In genomic region chr10:116886772-116887171, GRCh38 we compare ENCODE assay signal across 30 cellular contexts. TPM values are rescaled to one million over a fixed set of nuclear protein-coding genes. Genes with fewer than 3 reads are reported as not detected.
A peak's percentile ranks its signal among the peaks of the same experiment; 100 is the strongest.
DNase-seq lines count a peak whose midpoint lies in the region; ATAC-seq, FAIRE-seq and TF ChIP-seq lines count a peak whose summit lies in the region.
"Had no signal": no experiment of that assay in that cellular context is flagged by ENCODE, and none has a peak within 500 bp of the region (broad histone marks: within the 10 kb centered on the region; RNA-seq: fewer than 3 reads in every experiment).

No MANE protein-coding gene starts in this region.

- H3K4me2 ChIP-seq in GM23338 = no peak overlapping the region
- no peak overlapping the region for H3K4me2 ChIP-seq in H1 (ENCODE audit: insufficient read depth in 1 of 2, low read depth in 2 of 2, low read length in 2 of 2)

- no peak for FAIRE-seq in H1 (lab: Jason Lieb, UNC)
- FAIRE-seq: GM12891, HepG2, K562 had no signal

- H4K91ac ChIP-seq in H1 (replicated peaks; ENCODE audit: insufficient read length, low read length) = no peak overlapping the region

- TF ChIP-seq CTCF in GM23338 (conservative IDR thresholded peaks at IDR 0.05; ENCODE audit: low read depth in 2 of 2) (no peak), H1 (IDR thresholded peaks at IDR 0.05; ENCODE audit: control extremely low read depth in 1 of 3, insufficient read depth in 1 of 3, low read depth in 1 of 3, low read length in 3 of 3) (no peak), gastrocnemius medialis (IDR thresholded peaks at IDR 0.05 in 4 of 5, conservative IDR thresholded peaks at IDR 0.05 in 1 of 5) (no peak)

- POLR2A ChIA-PET in H1 (lab: Charles Lee; ENCODE audit: partially characterized antibody) = interaction anchor here (1.4 kb wide), 3 partner anchors 10 to 77 kb away, joined by 3 to 6 read pairs (median 3); no protein-coding TSS in a partner anchor

- no peak for DNase-seq in GM23338 (ENCODE audit: low spot score)
- peak; percentile 41 for DNase-seq in H7
- DNase-seq in H1 (ENCODE audit: low read depth in 1 of 2, low spot score in 2 of 2) = no peak
- peak; percentile 30 for DNase-seq in iPS-NIHi7 (ENCODE audit: extremely low spot score)
- DNase-seq in hepatic stellate cell (ENCODE audit: low spot score) = no peak
- no peak for DNase-seq in SIG-M5 (lab: John Stamatoyannopoulos, UW)
- DNase-seq in NCI-H1930 (lab: John Stamatoyannopoulos, UW) = no peak
- no peak for DNase-seq in gastrocnemius medialis
- DNase-seq: Caco-2; CD8-positive, alpha-beta T cell; DMS79 treated with DMSO at 0.1 percent for 48 hours; GF-D8; HFFc6; MV-4-11; NCI-H1105; NCI-H1436 treated with DMSO at 0.1 percent for 48 hours; NCI-H187 treated with DMSO at 0.1 percent for 48 hours; NCI-H524; NCI-H82; NK-92 treated with Interleukin-12 subunit alpha and Interleukin-12 subunit beta, amount 100 ng/mL, for 24 hours; PC-3; SJCRH30 had no signal

- H3K9ac ChIP-seq in H1 (replicated peaks in 1 of 4; ENCODE audit: extremely low read depth in 1 of 4, low read depth in 3 of 4, low read length in 3 of 4) = no peak overlapping the region

- no peak overlapping the region for H4K5ac ChIP-seq in H1 (ENCODE audit: insufficient read length, low read depth, low read length)

- H3K56ac ChIP-seq in H1 (replicated peaks; ENCODE audit: insufficient read length, low read depth, low read length) = no peak overlapping the region

- WGBS in H1 (ENCODE audit: extremely low coverage in 1 of 2, insufficient coverage in 1 of 2, insufficient read length in 1 of 2, insufficient replicate concordance in 2 of 2, low coverage in 1 of 2, low lambda C conversion rate in 2 of 2, missing lambda C conversion rate in 1 of 2), 2 experiments = 73% methylated on average over 4 of the region's 4 CpGs; no CpG with 5 or more reads in 1 of the 2 experiments

- no peaks in the 10 kb centered on the region for H3K36me3 ChIP-seq in GM23338 (ENCODE audit: insufficient read depth)
- no peaks in the 10 kb centered on the region for H3K36me3 ChIP-seq in H7 (replicated peaks; ENCODE audit: control insufficient read depth, insufficient read depth, low read length)
- no peaks in the 10 kb centered on the region for H3K36me3 ChIP-seq in H1 (ENCODE audit: control insufficient read depth in 2 of 4, insufficient read depth in 4 of 4, low read length in 3 of 4)
- H3K36me3 ChIP-seq in gastrocnemius medialis = no peaks in the 10 kb centered on the region
- H3K36me3 ChIP-seq: HAP-1, SJCRH30 had no signal

- H2BK5ac ChIP-seq in H1 (ENCODE audit: low read depth, low read length) = peak overlapping the region; percentile 60; the same call in 1 of the 2 replicates

- H3K9me2 ChIP-seq in GM23338 (ENCODE audit: insufficient read depth) = peaks cover 8% of the 10 kb centered on the region; the same call in 1 of the 2 replicates

- no peak overlapping the region for H2BK120ac ChIP-seq in H1 (replicated peaks; ENCODE audit: low read depth, low read length)

- H3F3A ChIP-seq in GM23338 (replicated peaks; ENCODE audit: low read depth) = no peaks in the 10 kb centered on the region

- no peak overlapping the region; the same call in 1 of the 2 replicates for H3K18ac ChIP-seq in H1 (ENCODE audit: extremely low read depth, low read length)

- no peak overlapping the region for H3K14ac ChIP-seq in H1 (ENCODE audit: insufficient read length)

- H3K27ac ChIP-seq in GM23338 (ENCODE audit: low read depth) (no peak overlapping the region), H1 (ENCODE audit: low read depth, low read length) (no peak overlapping the region), gastrocnemius medialis (no peak overlapping the region)
- H3K27ac ChIP-seq: C4-2B, HL-60, SJCRH30 had no signal

- H3K79me2 ChIP-seq in GM23338 (replicated peaks; ENCODE audit: insufficient read depth) (no peaks in the 10 kb centered on the region), H1 (ENCODE audit: control insufficient read depth in 1 of 2, insufficient read depth in 2 of 2, low read length in 2 of 2) (no peaks in the 10 kb centered on the region)

- no peak overlapping the region for H2BK15ac ChIP-seq in H1 (ENCODE audit: low read length)

- H3K4ac ChIP-seq in H1 (replicated peaks; ENCODE audit: insufficient read length, low read depth, low read length) = no peak overlapping the region

- in situ Hi-C loops in gastrocnemius medialis (cut with MboI; ENCODE audit: low sequenced_read_pairs in 4 of 4) = no loop called here

- peak overlapping the region; percentile 43; the same call in 1 of the 2 replicates for H3K27ac Mint-ChIP-seq in GM23338
- H3K27ac Mint-ChIP-seq: CD8-positive, alpha-beta T cell; HFFc6 had no signal

- CTCF ChIA-PET in H1 (lab: Charles Lee; ENCODE audit: partially characterized antibody) = interaction anchor here (0.6 to 2.0 kb wide), 9 partner anchors 18 to 281 kb away, joined by 3 to 6 read pairs (median 4); partner anchors contain the start of gene ENO4

- TF ChIP-seq POLR2A in H1 (IDR thresholded peaks at IDR 0.05; ENCODE audit: control extremely low read depth in 1 of 2, low read depth in 2 of 2, low read length in 2 of 2) = no peak
- TF ChIP-seq POLR2A in gastrocnemius medialis (IDR thresholded peaks at IDR 0.05) = no peak

- no peaks in the 10 kb centered on the region for H3K27me3 Mint-ChIP-seq in GM23338 (ENCODE audit: insufficient read depth, low read depth, poor library complexity)

- no peaks in the 10 kb centered on the region for H3K23me2 ChIP-seq in H1 (ENCODE audit: low read depth, low read length)

- no peaks in the 10 kb centered on the region for H3K9me3 Mint-ChIP-seq in GM23338
- H3K9me3 Mint-ChIP-seq: CD8-positive, alpha-beta T cell; HFFc6 had no signal

- H2AK5ac ChIP-seq in H1 (ENCODE audit: low read depth, low read length) = no peak overlapping the region

- no peak overlapping the region for H3K23ac ChIP-seq in H1 (ENCODE audit: insufficient read length)

- H4K20me1 ChIP-seq in GM23338 (replicated peaks; ENCODE audit: insufficient read depth) = no peaks in the 10 kb centered on the region
- no peaks in the 10 kb centered on the region for H4K20me1 ChIP-seq in H1 (replicated peaks in 1 of 2; ENCODE audit: control insufficient read depth in 1 of 2, insufficient read depth in 2 of 2, low read length in 2 of 2)

- H2AFZ ChIP-seq in GM23338 (no peak overlapping the region), H1 (ENCODE audit: low read length) (no peak overlapping the region)

- intact Hi-C loops in gastrocnemius medialis (cut with DNase I; ENCODE audit: low total_unique reads) = no loop called here

- H3K9me3 ChIP-seq in H1 (ENCODE audit: insufficient read depth in 2 of 2, low read depth in 1 of 2, low read length in 1 of 2) (no peaks in the 10 kb centered on the region; a peak in 1 of 4 replicates), gastrocnemius medialis (no peaks in the 10 kb centered on the region)
- H3K9me3 ChIP-seq: Caco-2, HAP-1, SJCRH30 had no signal

- H3K4me3 ChIP-seq in GM23338 = no peak overlapping the region
- no peak overlapping the region for H3K4me3 ChIP-seq in H7 (ENCODE audit: insufficient read depth, low read depth, low read length)
- no peak overlapping the region for H3K4me3 ChIP-seq in H1 (ENCODE audit: extremely low read depth in 1 of 4, insufficient read depth in 2 of 4, low read depth in 3 of 4, low read length in 4 of 4)
- H3K4me3 ChIP-seq in gastrocnemius medialis = no peak overlapping the region
- H3K4me3 ChIP-seq: HAP-1, K562, SJCRH30 had no signal

- 0 out of 2 replicates have a peak overlapping the region, but pooled peaks have one; percentile 9 for H4K8ac ChIP-seq in H1 (ENCODE audit: extremely low read depth, insufficient read depth, low read length)

- no peak overlapping the region for H3K4me3 Mint-ChIP-seq in GM23338
- H3K4me3 Mint-ChIP-seq: CD8-positive, alpha-beta T cell; HFFc6 had no signal

- ATAC-seq in GM23338 (peak; percentile 80), gastrocnemius medialis (no peak)
- ATAC-seq: CD8-positive, alpha-beta T cell; HepG2; K562; PC-3; SK-N-SH treated with all-trans-retinoic acid at 6 μM for 48 hours had no signal

- 0 out of 2 replicates have a peak overlapping the region, but pooled peaks have one; percentile 20 for H2BK12ac ChIP-seq in H1 (ENCODE audit: low read depth, low read length)

- no peaks in the 10 kb centered on the region for H3K79me1 ChIP-seq in H1 (ENCODE audit: low read depth, low read length)

- peaks cover 18% of the 10 kb centered on the region for H3K4me1 Mint-ChIP-seq in GM23338

- H2BK20ac ChIP-seq in H1 (ENCODE audit: low read length) = no peak overlapping the region

- TF ChIP-seq RAD21 in H1 (IDR thresholded peaks at IDR 0.05 in 1 of 2, conservative IDR thresholded peaks at IDR 0.05 in 1 of 2; ENCODE audit: low read depth in 2 of 2, low read length in 2 of 2) = no peak

- H3K36me3 Mint-ChIP-seq in GM23338 (ENCODE audit: low read depth) = no peaks in the 10 kb centered on the region
- H3K36me3 Mint-ChIP-seq: CD8-positive, alpha-beta T cell had no signal

- TF ChIP-seq EP300 in H1 (IDR thresholded peaks at IDR 0.05; ENCODE audit: borderline replicate concordance in 1 of 2, low read depth in 2 of 2, low read length in 2 of 2) = no peak

- H3K27me3 ChIP-seq in GM23338 (ENCODE audit: insufficient read depth) (no peaks in the 10 kb centered on the region), H7 (ENCODE audit: control insufficient read depth, insufficient read depth, low read length) (no peaks in the 10 kb centered on the region), H1 (replicated peaks in 1 of 4; ENCODE audit: control insufficient read depth in 3 of 4, extremely low read depth in 1 of 4, insufficient read depth in 3 of 4, low read length in 3 of 4) (no peaks in the 10 kb centered on the region), gastrocnemius medialis (no peaks in the 10 kb centered on the region)
- H3K27me3 ChIP-seq: SJCRH30 had no signal

- H3K4me1 ChIP-seq in GM23338 (ENCODE audit: insufficient read depth) (peaks cover 15% of the 10 kb centered on the region), H1 (replicated peaks in 1 of 4; ENCODE audit: control insufficient read depth in 3 of 4, insufficient read depth in 4 of 4, low read length in 3 of 4) (peaks cover 2 to 10% (median 7%) of the 10 kb centered on the region in 4 experiments; a peak in 6 of 7 replicates), gastrocnemius medialis (peaks cover 0 to 4% of the 10 kb centered on the region in 2 donors)
- H3K4me1 ChIP-seq: HAP-1 had no signal

RNA-seq across cellular contexts. Expression of gene ENO4, which starts 37.5 kb away (rescaled TPM):
- 0.04 and 0.24 TPM in 2 replicates for total RNA-seq in GM23338 (2014; rRNA removed; shearing (Covaris generic))
- polyA plus RNA-seq in GM23338 (2016; fragmentation: Nextera tagmentation; extraction: Ambion mirVana) = 0.44 and 0.59 TPM in 2 replicates
- 0.94 and 1.9 TPM in 2 replicates for total RNA-seq in H7 (2014; rRNA removed; shearing (Covaris generic))
- total RNA-seq in H1 (2021; fragmentation: NEBNext Ultra II Directional; extraction: Animal tissue kit (Norgen Biotek cat#: 25700)) = 0.21 TPM in 1 of 2 replicates, not detected in the other
- 0.33 and 0.77 TPM in 2 replicates for polyA plus RNA-seq in H1 (2011; rRNA removed)
- polyA plus RNA-seq in H1 (2011; cell fraction: cytosol; rRNA removed) = 0.54 TPM
- 1.5 TPM for polyA plus RNA-seq in H1 (2011; cell fraction: nucleus; rRNA removed)
- 0.46 to 1.9 TPM (median 1.0 TPM) in 4 replicates for polyA plus RNA-seq in H1 (2012, experiment 1 of 2)
- polyA plus RNA-seq in H1 (2012, experiment 2 of 2) = 0.09 TPM
- polyA plus RNA-seq in H1 (2013, experiment 1 of 2) = 0.20 TPM
- polyA plus RNA-seq in H1 (2013, experiment 2 of 2) = 0.50 TPM
- 0.80 TPM in 1 of 2 replicates, not detected in the other for polyA minus RNA-seq in H1 (2011; rRNA and poly(A)+ RNA removed)
- not detected for polyA minus RNA-seq in H1 (2011; cell fraction: cytosol; rRNA and poly(A)+ RNA removed)
- 0.30 TPM for polyA minus RNA-seq in H1 (2011; cell fraction: nucleus; rRNA and poly(A)+ RNA removed)
- not detected for total RNA-seq in gastrocnemius medialis
- total RNA-seq: Caco-2; CD8-positive, alpha-beta T cell; HepG2; HFFc6; K562; MCF 10A; PC-3 had no signal
- polyA plus RNA-seq: HepG2 had no signal

Comparison
In these comparisons a context has a peak if more than half of its experiments do, and no peak if none do; other contexts are left out.
1. DNase-seq: peak in H7 (single experiment) and iPS-NIHi7 (single experiment); none in GM23338 (single experiment), H1 (0 of 2), hepatic stellate cell (single experiment), SIG-M5 (single experiment), NCI-H1930 (0 of 2) and gastrocnemius medialis (0 of 2).